ENCODE assay signal across 31 cellular contexts in genomic region chr6:38153076-38153475, GRCh38.
A peak's percentile ranks its signal among the peaks of the same experiment; 100 is the strongest.
DNase-seq lines count a peak whose midpoint lies in the region; TF ChIP-seq lines count a peak whose summit lies in the region.
"Had no signal": no experiment of that assay in that cellular context is flagged by ENCODE, and none has a peak within 500 bp of the region (broad histone marks: within the 10 kb centered on the region; RNA-seq: fewer than 3 reads in every experiment).

No MANE protein-coding gene starts in this region.

- DNase-seq in activated T-cell treated with anti-CD3 and anti-CD28 coated beads, Interleukin-2, amount 50 U/mL, for 1 hour: peak; percentile 8
- DNase-seq in activated T-cell treated with anti-CD3 and anti-CD28 coated beads, Interleukin-2, amount 50 U/mL, for 48 hours: no peak
- DNase-seq in chondrocyte (ENCODE audit: low spot score) (no peak), nephron progenitor cell (no peak), GM23248 (no peak), BE2C (no peak)
- no peak for DNase-seq in activated naive CD4-positive, alpha-beta T cell treated with anti-CD3 and anti-CD28 coated beads, Interleukin-2, amount 10 ng/mL, durations not matched to agents 7 days and 5 days
- DNase-seq: activated B cell treated with CpG ODN at 0.5 μM for 24 hours; activated CD4-positive, alpha-beta T cell treated with anti-CD3 and anti-CD28 coated beads, Interleukin-2, amount 50 U/mL, for 4 hours; activated naive CD8-positive, alpha-beta T cell treated with anti-CD3 and anti-CD28 coated beads, Interleukin-2, amount 10 ng/mL, durations not matched to agents 7 days and 5 days; DND-41; Karpas-422; left ventricle myocardium inferior; midbrain; MV-4-11; naive thymus-derived CD8-positive, alpha-beta T cell; NCI-H146; NCI-H446 treated with DMSO at 0.1 percent for 48 hours; retina; SHP77; small intestine; stimulated activated CD4-positive, alpha-beta T cell treated with anti-CD3 and anti-CD28 coated beads, Interleukin-1b, Interleukin-23, amount 100 ng/mL, for 48 hours; T1000 had no signal

- H3K27me3 ChIP-seq in OCI-LY1 (ENCODE audit: insufficient read depth, low read length) (no peaks in the 10 kb centered on the region), GM23248 (replicated peaks; ENCODE audit: insufficient read depth) (no peaks in the 10 kb centered on the region), BE2C (no peaks in the 10 kb centered on the region)
- H3K27me3 ChIP-seq: ascending aorta, gastroesophageal sphincter, pancreas, tibial nerve had no signal

- H3K36me3 ChIP-seq in OCI-LY1 (ENCODE audit: insufficient read depth, low read length) (no peaks in the 10 kb centered on the region), GM23248 (ENCODE audit: low read depth) (no peaks in the 10 kb centered on the region), BE2C (peaks cover 14% of the 10 kb centered on the region; the same call in 1 of the 2 replicates)
- H3K36me3 ChIP-seq: pancreas had no signal

- H3K9ac ChIP-seq in OCI-LY1 (ENCODE audit: low read length): no peak overlapping the region; the same call in 1 of the 2 replicates
- H3K9ac ChIP-seq in GM23248: no peak overlapping the region

- no peaks in the 10 kb centered on the region for H3K9me3 ChIP-seq in OCI-LY1 (ENCODE audit: low read length)
- H3K9me3 ChIP-seq in GM23248 (ENCODE audit: low read depth): no peaks in the 10 kb centered on the region
- H3K9me3 ChIP-seq in BE2C: no peaks in the 10 kb centered on the region
- H3K9me3 ChIP-seq: ascending aorta, gastroesophageal sphincter, left ventricle myocardium inferior, pancreas, tibial nerve had no signal

- H3K9me3 Mint-ChIP-seq in chondrocyte (ENCODE audit: low read depth) (no peaks in the 10 kb centered on the region), nephron progenitor cell (no peaks in the 10 kb centered on the region)
- no peaks in the 10 kb centered on the region for H3K9me3 Mint-ChIP-seq in activated naive CD4-positive, alpha-beta T cell treated with anti-CD3 and anti-CD28 coated beads, Interleukin-2, amount 10 ng/mL, durations not matched to agents 7 days and 5 days
- H3K9me3 Mint-ChIP-seq: activated B cell treated with CpG ODN at 0.5 μM for 24 hours; activated naive CD8-positive, alpha-beta T cell treated with anti-CD3 and anti-CD28 coated beads, Interleukin-2, amount 10 ng/mL, durations not matched to agents 7 days and 5 days; activated T-helper 17 cell treated with anti-CD3 and anti-CD28 coated beads, Interleukin-2, amount 50 U/mL, for 72 hours; dendritic cell treated with granulocyte-macrophage colony-stimulating factor and Interleukin-4, amounts not matched to agents 40 ng/mL and 50 ng/mL, for 4 days; GM23338 had no signal

- CTCF ChIA-PET in activated naive CD4-positive, alpha-beta T cell treated with anti-CD3 and anti-CD28 coated beads, Interleukin-2, amount 10 ng/mL, durations not matched to agents 7 days and 5 days (lab: Charles Lee): no interaction called here

- no peak for TF ChIP-seq CTCF in OCI-LY1 (IDR thresholded peaks at IDR 0.05; ENCODE audit: low read length)
- TF ChIP-seq CTCF in chondrocyte (IDR thresholded peaks at IDR 0.05): no peak
- TF ChIP-seq CTCF in nephron progenitor cell (IDR thresholded peaks at IDR 0.05): no peak
- TF ChIP-seq CTCF in BE2C (IDR thresholded peaks at IDR 0.05; ENCODE audit: low read depth, low read length): no peak

- H3K79me2 ChIP-seq in OCI-LY1 (ENCODE audit: insufficient read depth, low read length) (no peaks in the 10 kb centered on the region), GM23248 (ENCODE audit: insufficient read depth) (peaks cover 28% of the 10 kb centered on the region)

- peaks cover 17% of the 10 kb centered on the region for H3K4me1 ChIP-seq in OCI-LY1 (ENCODE audit: insufficient read depth, low read length, severe bottlenecking)
- H3K4me1 ChIP-seq in GM23248 (ENCODE audit: insufficient read depth): no peaks in the 10 kb centered on the region
- H3K4me1 ChIP-seq in BE2C: no peaks in the 10 kb centered on the region
- H3K4me1 ChIP-seq: ascending aorta had no signal

- H3K27ac Mint-ChIP-seq in chondrocyte (ENCODE audit: unreplicated experiment) (peak overlapping the region; percentile 2), nephron progenitor cell (peak overlapping the region; percentile 48)
- no peak overlapping the region for H3K27ac Mint-ChIP-seq in activated naive CD4-positive, alpha-beta T cell treated with anti-CD3 and anti-CD28 coated beads, Interleukin-2, amount 10 ng/mL, durations not matched to agents 7 days and 5 days
- H3K27ac Mint-ChIP-seq: activated B cell treated with CpG ODN at 0.5 μM for 24 hours; activated naive CD8-positive, alpha-beta T cell treated with anti-CD3 and anti-CD28 coated beads, Interleukin-2, amount 10 ng/mL, durations not matched to agents 7 days and 5 days; activated T-helper 17 cell treated with anti-CD3 and anti-CD28 coated beads, Interleukin-2, amount 50 U/mL, for 72 hours; dendritic cell treated with granulocyte-macrophage colony-stimulating factor and Interleukin-4, amounts not matched to agents 40 ng/mL and 50 ng/mL, for 4 days had no signal

- no peak overlapping the region for H2AFZ ChIP-seq in OCI-LY1 (ENCODE audit: low read length)
- no peak overlapping the region for H2AFZ ChIP-seq in GM23248
- H2AFZ ChIP-seq: GM23338 had no signal

- no peaks in the 10 kb centered on the region for H3K9me2 ChIP-seq in OCI-LY1 (ENCODE audit: low read depth, low read length)
- H3K9me2 ChIP-seq in GM23248 (ENCODE audit: insufficient read depth): no peaks in the 10 kb centered on the region

- H3K4me3 Mint-ChIP-seq in chondrocyte (ENCODE audit: unreplicated experiment): no peak overlapping the region
- no peak overlapping the region for H3K4me3 Mint-ChIP-seq in nephron progenitor cell
- H3K4me3 Mint-ChIP-seq in activated naive CD4-positive, alpha-beta T cell treated with anti-CD3 and anti-CD28 coated beads, Interleukin-2, amount 10 ng/mL, durations not matched to agents 7 days and 5 days: no peak overlapping the region
- H3K4me3 Mint-ChIP-seq: activated B cell treated with CpG ODN at 0.5 μM for 24 hours; activated naive CD8-positive, alpha-beta T cell treated with anti-CD3 and anti-CD28 coated beads, Interleukin-2, amount 10 ng/mL, durations not matched to agents 7 days and 5 days; activated T-helper 17 cell treated with anti-CD3 and anti-CD28 coated beads, Interleukin-2, amount 50 U/mL, for 72 hours; dendritic cell treated with granulocyte-macrophage colony-stimulating factor and Interleukin-4, amounts not matched to agents 40 ng/mL and 50 ng/mL, for 4 days; GM23338; naive thymus-derived CD8-positive, alpha-beta T cell had no signal

- peak overlapping the region; percentile 48; the same call in 1 of the 2 replicates for H3K4me2 ChIP-seq in OCI-LY1 (ENCODE audit: low read length)
- H3K4me2 ChIP-seq in GM23248 (ENCODE audit: unreplicated experiment): no peak overlapping the region
- H3K4me2 ChIP-seq: GM23338 had no signal

- 82 to 85% methylated on average over 18 of the region's 18 CpGs for WGBS in GM23248 (ENCODE audit: low coverage in 1 of 2, low lambda C conversion rate in 2 of 2, missing lambda C conversion rate in 2 of 2), 2 experiments

- H4K20me1 ChIP-seq in OCI-LY1 (ENCODE audit: insufficient read depth, low read length) (no peaks in the 10 kb centered on the region), GM23248 (ENCODE audit: insufficient read depth) (no peaks in the 10 kb centered on the region)

- in situ Hi-C loops in GM23248 (cut with MboI): no loop called here

- H3K27ac ChIP-seq in OCI-LY1 (ENCODE audit: low read depth, low read length, poor library complexity, severe bottlenecking): peak overlapping the region; percentile 67
- H3K27ac ChIP-seq in GM23248: no peak overlapping the region
- H3K27ac ChIP-seq: ascending aorta, gastroesophageal sphincter, left ventricle myocardium inferior, tibial nerve had no signal

- H3K4me3 ChIP-seq in OCI-LY1 (ENCODE audit: low read depth, low read length, poor library complexity, severe bottlenecking): no peak overlapping the region
- H3K4me3 ChIP-seq in GM23248: no peak overlapping the region
- H3K4me3 ChIP-seq in BE2C (ENCODE audit: low read depth, low read length): no peak overlapping the region
- H3K4me3 ChIP-seq: ascending aorta, gastroesophageal sphincter, GM23338, left ventricle myocardium inferior, pancreas, tibial nerve had no signal

- H3K4me1 Mint-ChIP-seq in chondrocyte (ENCODE audit: low read depth) (peaks cover 6% of the 10 kb centered on the region), nephron progenitor cell (peaks cover 41% of the 10 kb centered on the region)
- H3K4me1 Mint-ChIP-seq in activated naive CD4-positive, alpha-beta T cell treated with anti-CD3 and anti-CD28 coated beads, Interleukin-2, amount 10 ng/mL, durations not matched to agents 7 days and 5 days: no peaks in the 10 kb centered on the region
- H3K4me1 Mint-ChIP-seq: activated B cell treated with CpG ODN at 0.5 μM for 24 hours; activated naive CD8-positive, alpha-beta T cell treated with anti-CD3 and anti-CD28 coated beads, Interleukin-2, amount 10 ng/mL, durations not matched to agents 7 days and 5 days had no signal

- H3K36me3 Mint-ChIP-seq in chondrocyte (ENCODE audit: low read depth) (peaks cover 13% of the 10 kb centered on the region), nephron progenitor cell (ENCODE audit: low read depth) (peaks cover 16% of the 10 kb centered on the region)
- H3K36me3 Mint-ChIP-seq in activated naive CD4-positive, alpha-beta T cell treated with anti-CD3 and anti-CD28 coated beads, Interleukin-2, amount 10 ng/mL, durations not matched to agents 7 days and 5 days: peaks cover 2% of the 10 kb centered on the region

- H3F3A ChIP-seq in OCI-LY1 (ENCODE audit: insufficient read depth, low read length) (no peaks in the 10 kb centered on the region), GM23248 (ENCODE audit: insufficient read depth) (no peaks in the 10 kb centered on the region)

- H3K27me3 Mint-ChIP-seq in chondrocyte (ENCODE audit: low read depth) (no peaks in the 10 kb centered on the region), nephron progenitor cell (ENCODE audit: low read depth, poor library complexity) (peaks cover 3% of the 10 kb centered on the region)
- no peaks in the 10 kb centered on the region for H3K27me3 Mint-ChIP-seq in activated naive CD4-positive, alpha-beta T cell treated with anti-CD3 and anti-CD28 coated beads, Interleukin-2, amount 10 ng/mL, durations not matched to agents 7 days and 5 days
- H3K27me3 Mint-ChIP-seq: activated B cell treated with CpG ODN at 0.5 μM for 24 hours; activated naive CD8-positive, alpha-beta T cell treated with anti-CD3 and anti-CD28 coated beads, Interleukin-2, amount 10 ng/mL, durations not matched to agents 7 days and 5 days; activated T-helper 17 cell treated with anti-CD3 and anti-CD28 coated beads, Interleukin-2, amount 50 U/mL, for 72 hours; dendritic cell treated with granulocyte-macrophage colony-stimulating factor and Interleukin-4, amounts not matched to agents 40 ng/mL and 50 ng/mL, for 4 days; naive thymus-derived CD8-positive, alpha-beta T cell had no signal
